In genomic region chr3:167978071-167978470, GRCh38 we compare ENCODE assay signal across 13 cellular contexts.
DNase-seq lines count a peak whose midpoint lies in the region; ATAC-seq and TF ChIP-seq lines count a peak whose summit lies in the region.
"Had no signal": no experiment of that assay in that cellular context is flagged by ENCODE, and none has a peak within 500 bp of the region (broad histone marks: within the 10 kb centered on the region; RNA-seq: fewer than 3 reads in every experiment).

No MANE protein-coding gene starts in this region.

- H3K79me2 ChIP-seq in PC-9 (ENCODE audit: low read depth): no peaks in the 10 kb centered on the region

- no peaks in the 10 kb centered on the region for H3K4me1 Mint-ChIP-seq in activated T-helper 17 cell treated with anti-CD3 and anti-CD28 coated beads, Interleukin-2, amount 50 U/mL, for 72 hours
- H3K4me1 Mint-ChIP-seq: B cell had no signal

- H2AFZ ChIP-seq in PC-9: peak overlapping the region; percentile 56

- CTCF ChIA-PET in PC-9 (lab: Charles Lee): no interaction called here

- no peaks in the 10 kb centered on the region for H3K9me2 ChIP-seq in PC-9 (ENCODE audit: insufficient read depth)

- H4K20me1 ChIP-seq in PC-9 (ENCODE audit: insufficient read depth): no peaks in the 10 kb centered on the region

- no peak overlapping the region for H3K4me2 ChIP-seq in PC-9

- H3F3A ChIP-seq in PC-9 (ENCODE audit: insufficient read depth, low read depth): no peaks in the 10 kb centered on the region

- ATAC-seq in esophagus mucosa (peak; percentile 69), GM19467 (IDR thresholded peaks at IDR 0.05; ENCODE audit: unreplicated experiment) (no peak)
- no peak for ATAC-seq in activated T-helper 17 cell treated with anti-CD3 and anti-CD28 coated beads, Interleukin-2, amount 50 U/mL, for 72 hours (replicated peaks)

- intact Hi-C loops in PC-9 (cut with micrococcal nuclease; ENCODE audit: unreplicated experiment): no loop called here

- no peaks in the 10 kb centered on the region for H3K27me3 Mint-ChIP-seq in activated T-helper 17 cell treated with anti-CD3 and anti-CD28 coated beads, Interleukin-2, amount 50 U/mL, for 72 hours
- H3K27me3 Mint-ChIP-seq: B cell had no signal

- DNase-seq in COLO668 (lab: John Stamatoyannopoulos, UW; ENCODE audit: unreplicated experiment): peak; percentile 38
- DNase-seq in LoVo (ENCODE audit: low spot score): peak; percentile 46
- DNase-seq in PC-9: peak; percentile 35 to 38
- DNase-seq in midbrain (lab: John Stamatoyannopoulos, UW): no peak
- DNase-seq in DMS114 treated with DMSO at 0.1 percent for 48 hours (lab: John Stamatoyannopoulos, UW; ENCODE audit: unreplicated experiment): no peak
- DNase-seq: hippocampal formation, NCI-H446, ovary had no signal

- H3K36me3 Mint-ChIP-seq in activated T-helper 17 cell treated with anti-CD3 and anti-CD28 coated beads, Interleukin-2, amount 50 U/mL, for 72 hours (ENCODE audit: low read depth): no peaks in the 10 kb centered on the region

- no peak overlapping the region for H3K27ac Mint-ChIP-seq in activated T-helper 17 cell treated with anti-CD3 and anti-CD28 coated beads, Interleukin-2, amount 50 U/mL, for 72 hours
- H3K27ac Mint-ChIP-seq: B cell had no signal

- POLR2A ChIA-PET in PC-9 (lab: Charles Lee; ENCODE audit: unreplicated experiment): interaction anchor here (0.7 kb wide), 1 partner anchor 159 kb away, joined by 4 read pairs; no protein-coding TSS in a partner anchor

- no TSS peak for BruUV-seq in PC-9 (replicated peaks; lab: Mats Ljungman, UMichigan)

- H3K36me3 ChIP-seq in PC-9 (ENCODE audit: low read depth): no peaks in the 10 kb centered on the region
- H3K36me3 ChIP-seq: ovary had no signal

- no peak overlapping the region for H3K4me3 Mint-ChIP-seq in activated T-helper 17 cell treated with anti-CD3 and anti-CD28 coated beads, Interleukin-2, amount 50 U/mL, for 72 hours
- H3K4me3 Mint-ChIP-seq: B cell had no signal

- no peak for TF ChIP-seq CTCF in PC-9 (conservative IDR thresholded peaks at IDR 0.05)

- no peaks in the 10 kb centered on the region for H3K9me3 Mint-ChIP-seq in activated T-helper 17 cell treated with anti-CD3 and anti-CD28 coated beads, Interleukin-2, amount 50 U/mL, for 72 hours

- H3K4me3 ChIP-seq in PC-9: no peak overlapping the region
- H3K4me3 ChIP-seq: lung, ovary had no signal

- H3K9me3 ChIP-seq in PC-9 (ENCODE audit: insufficient read depth, low read depth): no peaks in the 10 kb centered on the region
- H3K9me3 ChIP-seq: ovary had no signal

- no peaks in the 10 kb centered on the region for H3K27me3 ChIP-seq in PC-9 (ENCODE audit: insufficient read depth, low read depth)
- H3K27me3 ChIP-seq: ovary had no signal

- no peak overlapping the region for H3K27ac ChIP-seq in PC-9
- H3K27ac ChIP-seq: ovary had no signal

- H3K4me1 ChIP-seq in PC-9 (replicated peaks; ENCODE audit: insufficient read depth): no peaks in the 10 kb centered on the region

Comparison
In these comparisons a context has a peak if more than half of its experiments do, and no peak if none do; other contexts are left out.
1. DNase-seq: peak in COLO668 (single experiment), LoVo (single experiment) and PC-9 (2 of 2); none in midbrain (single experiment) and DMS114 treated with DMSO at 0.1 percent for 48 hours (single experiment).